11 cellular contexts compared by ENCODE assay signal in the genomic region with DNA sequence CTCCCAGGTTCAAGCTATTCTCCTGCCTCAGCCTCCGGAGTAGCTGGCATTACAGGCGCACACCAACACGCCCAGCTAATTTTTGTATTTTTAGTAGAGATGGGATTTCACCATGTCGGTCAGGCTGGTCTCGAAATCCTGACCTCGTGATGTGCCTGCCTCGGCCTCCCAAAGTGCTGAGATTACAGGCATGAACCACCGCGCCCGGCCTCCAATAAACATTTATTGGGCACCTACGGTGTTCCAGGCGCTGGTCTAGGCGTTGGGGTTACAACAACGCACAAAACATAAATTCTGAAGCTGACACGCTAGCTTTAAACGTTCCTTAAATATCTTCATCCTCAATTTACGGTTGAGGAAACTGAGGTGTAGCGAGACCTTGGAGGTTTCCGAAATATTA. TPM values are rescaled to one million over a fixed set of nuclear protein-coding genes. Genes with fewer than 3 reads are reported as not detected.
A peak's percentile ranks its signal among the peaks of the same experiment; 100 is the strongest.
DNase-seq lines count a peak whose midpoint lies in the region; ATAC-seq and TF ChIP-seq lines count a peak whose summit lies in the region.
"Not testable (repeated sequence)": the region's sequence is repeated elsewhere in the genome, so short reads cannot be mapped to it uniquely, and the experiment has no call there.
"Had no signal": no experiment of that assay in that cellular context is flagged by ENCODE, and none has a peak within 500 bp of the region (broad histone marks: within the 10 kb centered on the region; RNA-seq: fewer than 3 reads in every experiment).

No MANE protein-coding gene starts in this region.

- 71 to 78% methylated on average over 19 of the region's 19 CpGs for WGBS in heart right ventricle, 2 donors
- 68 to 77% (median 69%) methylated on average over 19 of the region's 19 CpGs for WGBS in spleen, 5 donors

- POLR2A ChIA-PET in AG04449 (lab: Yijun Ruan, JAX) = not testable (repeated sequence)

- CTCF ChIA-PET in AG04449 (lab: Yijun Ruan, JAX) = interaction anchor here (0.6 to 4.0 kb wide), 4 partner anchors 9 to 219 kb away, joined by 3 to 24 read pairs (median 6); no protein-coding TSS in a partner anchor

- H3K27ac ChIP-seq in SJCRH30 = not testable (repeated sequence)
- H3K27ac ChIP-seq in colonic mucosa (peak overlapping the region; percentile 38), heart right ventricle (peak overlapping the region in 7 of 10 donors; percentile 65 to 99 (median 98)), spleen (peak overlapping the region in 7 of 8 donors; percentile 84 to 100 (median 100))

- DNase-seq in AG04449 (ENCODE audit: low read depth, low spot score); HAP-1 (ENCODE audit: low spot score in 2 of 2); SJCRH30; activated T-helper 2 cell treated with anti-CD3 and anti-CD28 coated beads, Interferon-gamma antibody, Interleukin-2, Interleukin-4, amounts not matched to agents 10 μg/mL and 5 μg/mL and 100 μg/mL, durations not matched to agents 14 hours and 24 hours and 36 hours (ENCODE audit: low spot score); colonic mucosa; heart right ventricle; natural killer cell; spleen: not testable (repeated sequence)

- ATAC-seq in heart right ventricle, natural killer cell: not testable (repeated sequence)

- H3K4me1 Mint-ChIP-seq in activated T-helper 2 cell treated with anti-CD3 and anti-CD28 coated beads, Interferon-gamma antibody, Interleukin-2, Interleukin-4, amounts not matched to agents 10 μg/mL and 5 μg/mL and 100 μg/mL, durations not matched to agents 14 hours and 24 hours and 36 hours (ENCODE audit: low read depth) = peaks cover 10% of the 10 kb centered on the region
- peaks cover 9 to 11% of the 10 kb centered on the region in 2 donors for H3K4me1 Mint-ChIP-seq in natural killer cell

- peak overlapping the region; percentile 57 for H3K4me3 Mint-ChIP-seq in activated T-helper 2 cell treated with anti-CD3 and anti-CD28 coated beads, Interferon-gamma antibody, Interleukin-2, Interleukin-4, amounts not matched to agents 10 μg/mL and 5 μg/mL and 100 μg/mL, durations not matched to agents 14 hours and 24 hours and 36 hours (ENCODE audit: low read depth)
- peak overlapping the region; percentile 59 for H3K4me3 Mint-ChIP-seq in natural killer cell

- not testable (repeated sequence) for TF ChIP-seq CTCF in AG04449 (IDR thresholded peaks at IDR 0.05; ENCODE audit: insufficient read depth, low read length, missing control alignments); colonic mucosa (IDR thresholded peaks at IDR 0.05); heart right ventricle (IDR thresholded peaks at IDR 0.05); natural killer cell (IDR thresholded peaks at IDR 0.05); spleen (IDR thresholded peaks at IDR 0.05 in 8 of 11, conservative IDR thresholded peaks at IDR 0.05 in 3 of 11)

- not testable (repeated sequence) for H3K27me3 Mint-ChIP-seq in activated T-helper 2 cell treated with anti-CD3 and anti-CD28 coated beads, Interferon-gamma antibody, Interleukin-2, Interleukin-4, amounts not matched to agents 10 μg/mL and 5 μg/mL and 100 μg/mL, durations not matched to agents 14 hours and 24 hours and 36 hours (ENCODE audit: low read depth); natural killer cell (ENCODE audit: low read depth in 2 of 2)

- not testable (repeated sequence) for TF ChIP-seq POLR2A in spleen (IDR thresholded peaks at IDR 0.05)

- peak overlapping the region; percentile 48 to 70 for H3K9ac ChIP-seq in colonic mucosa (ENCODE audit: low read depth in 2 of 2, low read length in 2 of 2)

- in situ Hi-C loops in HAP-1 (cut with MboI; ENCODE audit: low sequenced_read_pairs) = not testable (repeated sequence)

- intact Hi-C loops in activated T-helper 2 cell treated with anti-CD3 and anti-CD28 coated beads, Interferon-gamma antibody, Interleukin-2, Interleukin-4, amounts not matched to agents 10 μg/mL and 5 μg/mL and 100 μg/mL, durations not matched to agents 14 hours and 24 hours and 36 hours (cut with micrococcal nuclease) = loop anchor here (10.0 kb wide), 1 partner anchor 174 kb away; a partner anchor contains a TSS
- intact Hi-C loops in colonic mucosa (cut with DNase I); spleen (cut with DNase I; ENCODE audit: low total_unique reads): not testable (repeated sequence)
- intact Hi-C loops in heart right ventricle (cut with DNase I) = loop anchor here in 1 of 10 donors (2.0 kb wide), 1 partner anchor 46 kb away; a partner anchor contains a TSS
- intact Hi-C loops in natural killer cell (cut with micrococcal nuclease) = loop anchor here (1.0 to 5.0 kb wide), 2 partner anchors 16 to 37 kb away; a partner anchor contains a TSS

- H3K9me3 ChIP-seq in HAP-1; SJCRH30 (replicated peaks); colonic mucosa; heart right ventricle; spleen: not testable (repeated sequence)

- not testable (repeated sequence) for H3K27me3 ChIP-seq in HAP-1 (ENCODE audit: low read depth); SJCRH30; colonic mucosa; heart right ventricle; spleen (replicated peaks in 1 of 7)

- H3K36me3 ChIP-seq in HAP-1 (replicated peaks); SJCRH30; colonic mucosa: not testable (repeated sequence)
- H3K36me3 ChIP-seq in heart right ventricle (peaks cover 0 to 29% (median 0%) of the 10 kb centered on the region in 9 donors), spleen (peaks cover 0 to 31% (median 17%) of the 10 kb centered on the region in 6 donors)

- peak overlapping the region; percentile 77 for H3K27ac Mint-ChIP-seq in activated T-helper 2 cell treated with anti-CD3 and anti-CD28 coated beads, Interferon-gamma antibody, Interleukin-2, Interleukin-4, amounts not matched to agents 10 μg/mL and 5 μg/mL and 100 μg/mL, durations not matched to agents 14 hours and 24 hours and 36 hours
- peak overlapping the region; percentile 97 to 98 for H3K27ac Mint-ChIP-seq in natural killer cell

- H3K36me3 Mint-ChIP-seq in activated T-helper 2 cell treated with anti-CD3 and anti-CD28 coated beads, Interferon-gamma antibody, Interleukin-2, Interleukin-4, amounts not matched to agents 10 μg/mL and 5 μg/mL and 100 μg/mL, durations not matched to agents 14 hours and 24 hours and 36 hours (ENCODE audit: low read depth) = peaks cover 22% of the 10 kb centered on the region
- H3K36me3 Mint-ChIP-seq in natural killer cell = not testable (repeated sequence)

- H3K4me3 ChIP-seq in AG04449 (ENCODE audit: low read depth, low read length) (peak overlapping the region; percentile 76), HAP-1 (peak overlapping the region; percentile 16), SJCRH30 (peak overlapping the region; percentile 84), colonic mucosa (peak overlapping the region; percentile 23), heart right ventricle (peak overlapping the region in 7 of 10 donors; percentile 80 to 94 (median 85)), spleen (peak overlapping the region in 7 of 8 donors; percentile 15 to 91 (median 77))

- H3K4me1 ChIP-seq in HAP-1, SJCRH30, colonic mucosa: not testable (repeated sequence)
- peaks cover 5 to 16% (median 12%) of the 10 kb centered on the region in 9 donors for H3K4me1 ChIP-seq in heart right ventricle
- peaks cover 8 to 30% (median 19%) of the 10 kb centered on the region in 6 donors for H3K4me1 ChIP-seq in spleen

- not testable (repeated sequence) for H3K9me3 Mint-ChIP-seq in activated T-helper 2 cell treated with anti-CD3 and anti-CD28 coated beads, Interferon-gamma antibody, Interleukin-2, Interleukin-4, amounts not matched to agents 10 μg/mL and 5 μg/mL and 100 μg/mL, durations not matched to agents 14 hours and 24 hours and 36 hours; natural killer cell

RNA-seq across cellular contexts. Expression of a gene that starts 0.6 kb away (rescaled TPM):
- total RNA-seq in SJCRH30 (2014; rRNA removed; shearing (Covaris generic)) = 2.8 and 4.0 TPM in 2 replicates
- 62.7 and 70.3 TPM in 2 replicates for total RNA-seq in activated T-helper 2 cell treated with anti-CD3 and anti-CD28 coated beads, Interferon-gamma antibody, Interleukin-2, Interleukin-4, amounts not matched to agents 10 μg/mL and 5 μg/mL and 100 μg/mL, durations not matched to agents 14 hours and 24 hours and 36 hours
- total RNA-seq in colonic mucosa = 10 to 100 TPM; 17.1 to 42.4 TPM
- total RNA-seq in heart right ventricle = 10 to 100 TPM in 1 of 10 donors, 1 to 10 TPM in 9; 1.3 to 19.3 (median 5.5) TPM
- polyA plus RNA-seq in heart right ventricle = 10 to 100 TPM in 1 of 2 donors, 1 to 10 TPM in 1; 1.4 to 13.0 TPM
- total RNA-seq in natural killer cell = 100 to 1,000 TPM in 2 of 3 donors, 10 to 100 TPM in 1; 92.4 to 119 (median 105) TPM
- total RNA-seq in spleen = 10 to 100 TPM; 16.6 to 67.4 (median 29.0) TPM
- 10 to 100 TPM; 23.8 to 48.7 (median 45.3) TPM for polyA plus RNA-seq in spleen

RNA-seq across cellular contexts. Expression of a gene that starts 38.2 kb away (rescaled TPM):
- total RNA-seq in SJCRH30 (2014; rRNA removed; shearing (Covaris generic)) = 26.4 and 39.8 TPM in 2 replicates
- total RNA-seq in activated T-helper 2 cell treated with anti-CD3 and anti-CD28 coated beads, Interferon-gamma antibody, Interleukin-2, Interleukin-4, amounts not matched to agents 10 μg/mL and 5 μg/mL and 100 μg/mL, durations not matched to agents 14 hours and 24 hours and 36 hours = 102 and 105 TPM in 2 replicates
- total RNA-seq in colonic mucosa (10 to 100 TPM; 53.5 to 82.6 TPM), heart right ventricle (10 to 100 TPM; 24.0 to 50.4 (median 30.0) TPM), natural killer cell (100 to 1,000 TPM; 142 to 160 (median 146) TPM), spleen (100 to 1,000 TPM in 6 of 7 donors, 10 to 100 TPM in 1; 97.6 to 153 (median 143) TPM)
- polyA plus RNA-seq in heart right ventricle (100 to 1,000 TPM in 1 of 2 donors, 10 to 100 TPM in 1; 26.9 to 142 TPM), spleen (100 to 1,000 TPM in 2 of 3 donors, 10 to 100 TPM in 1; 61.3 to 215 (median 191) TPM)

RNA-seq across cellular contexts. Expression of a gene that starts 45.5 kb away (rescaled TPM):
- total RNA-seq in SJCRH30 (2014; rRNA removed; shearing (Covaris generic)) = 36.0 and 37.9 TPM in 2 replicates
- 68.7 and 72.7 TPM in 2 replicates for total RNA-seq in activated T-helper 2 cell treated with anti-CD3 and anti-CD28 coated beads, Interferon-gamma antibody, Interleukin-2, Interleukin-4, amounts not matched to agents 10 μg/mL and 5 μg/mL and 100 μg/mL, durations not matched to agents 14 hours and 24 hours and 36 hours
- 100 to 1,000 TPM in 1 of 2 donors, 10 to 100 TPM in 1; 98.6 to 165 TPM for total RNA-seq in colonic mucosa
- total RNA-seq in heart right ventricle = 100 to 1,000 TPM in 4 of 10 donors, 10 to 100 TPM in 6; 81.1 to 130 (median 95.7) TPM
- polyA plus RNA-seq in heart right ventricle = 100 to 1,000 TPM in 1 of 2 donors, 10 to 100 TPM in 1; 72.1 to 123 TPM
- 100 to 1,000 TPM in 2 of 3 donors, 10 to 100 TPM in 1; 97.1 to 125 (median 120) TPM for total RNA-seq in natural killer cell
- 10 to 100 TPM; 66.5 to 97.6 (median 91.0) TPM for total RNA-seq in spleen
- 10 to 100 TPM; 44.9 to 62.8 (median 47.8) TPM for polyA plus RNA-seq in spleen

RNA-seq across cellular contexts. Expression of a gene that starts 54.8 kb away (rescaled TPM):
- total RNA-seq in SJCRH30 (2014; rRNA removed; shearing (Covaris generic)) = not detected in 2 replicates
- not detected in 2 replicates for total RNA-seq in activated T-helper 2 cell treated with anti-CD3 and anti-CD28 coated beads, Interferon-gamma antibody, Interleukin-2, Interleukin-4, amounts not matched to agents 10 μg/mL and 5 μg/mL and 100 μg/mL, durations not matched to agents 14 hours and 24 hours and 36 hours
- 1 to 10 TPM; 1.4 to 2.7 TPM for total RNA-seq in colonic mucosa
- total RNA-seq in heart right ventricle = under 1 TPM in 2 of 10 donors, not detected in 8; 0.65 to 0.79 TPM
- under 1 TPM; 0.36 to 0.66 TPM for polyA plus RNA-seq in heart right ventricle
- total RNA-seq in natural killer cell = not detected
- total RNA-seq in spleen = 1 to 10 TPM in 6 of 7 donors, not detected in 1; 1.8 to 5.0 (median 2.6) TPM
- polyA plus RNA-seq in spleen = 10 to 100 TPM in 1 of 3 donors, 1 to 10 TPM in 2; 1.2 to 34.0 (median 6.2) TPM

RNA-seq across cellular contexts. Expression of a gene that starts 58.6 kb away (rescaled TPM):
- total RNA-seq in SJCRH30 (2014; rRNA removed; shearing (Covaris generic)) = 0.20 TPM in 1 of 2 replicates, not detected in the other
- not detected in 2 replicates for total RNA-seq in activated T-helper 2 cell treated with anti-CD3 and anti-CD28 coated beads, Interferon-gamma antibody, Interleukin-2, Interleukin-4, amounts not matched to agents 10 μg/mL and 5 μg/mL and 100 μg/mL, durations not matched to agents 14 hours and 24 hours and 36 hours
- total RNA-seq in colonic mucosa = not detected
- not detected for total RNA-seq in heart right ventricle
- not detected for polyA plus RNA-seq in heart right ventricle
- total RNA-seq in natural killer cell = not detected
- not detected for total RNA-seq in spleen
- polyA plus RNA-seq in spleen = under 1 TPM; 0.24 to 0.42 (median 0.32) TPM
- total RNA-seq: omental fat pad, subcutaneous adipose tissue had no signal
- polyA plus RNA-seq: adipose tissue had no signal

Comparison
In these comparisons a context has a peak if more than half of its experiments do, and no peak if none do; other contexts are left out.
1. H3K4me3 ChIP-seq: peak in every context shown above with its lines; median percentile 85 in heart right ventricle; 84 in SJCRH30; 77 in spleen; 76 in AG04449; 23 in colonic mucosa; 16 in HAP-1.